In the genomic region with DNA sequence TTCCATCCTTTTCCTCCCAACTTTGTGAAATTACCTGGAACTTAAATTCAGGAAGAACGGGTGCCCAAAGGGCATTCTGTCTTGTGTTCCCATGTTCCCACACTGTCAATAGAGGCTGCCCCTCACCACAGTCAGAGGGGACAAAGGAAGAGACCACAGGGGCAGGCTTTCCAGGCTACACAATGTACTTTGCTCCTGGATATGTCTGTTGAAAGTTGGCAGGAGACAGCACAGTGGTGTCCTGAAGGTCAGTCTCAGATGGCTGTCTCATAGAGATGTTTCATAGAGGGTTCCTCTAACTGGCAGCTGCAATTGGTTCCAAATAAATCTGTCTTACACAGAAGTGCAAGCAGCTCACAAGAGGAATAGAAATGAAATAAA, we compare ENCODE assay signal across 1 cellular context.
TF ChIP-seq lines count a peak whose summit lies in the region.

No MANE protein-coding gene starts in this region.

TF ChIP-seq in HepG2, 621 proteins besides CTCF, POLR2A, EP300 and RAD21 (continued from another document and continues in another):
- TF ChIP-seq, protein P1, sequence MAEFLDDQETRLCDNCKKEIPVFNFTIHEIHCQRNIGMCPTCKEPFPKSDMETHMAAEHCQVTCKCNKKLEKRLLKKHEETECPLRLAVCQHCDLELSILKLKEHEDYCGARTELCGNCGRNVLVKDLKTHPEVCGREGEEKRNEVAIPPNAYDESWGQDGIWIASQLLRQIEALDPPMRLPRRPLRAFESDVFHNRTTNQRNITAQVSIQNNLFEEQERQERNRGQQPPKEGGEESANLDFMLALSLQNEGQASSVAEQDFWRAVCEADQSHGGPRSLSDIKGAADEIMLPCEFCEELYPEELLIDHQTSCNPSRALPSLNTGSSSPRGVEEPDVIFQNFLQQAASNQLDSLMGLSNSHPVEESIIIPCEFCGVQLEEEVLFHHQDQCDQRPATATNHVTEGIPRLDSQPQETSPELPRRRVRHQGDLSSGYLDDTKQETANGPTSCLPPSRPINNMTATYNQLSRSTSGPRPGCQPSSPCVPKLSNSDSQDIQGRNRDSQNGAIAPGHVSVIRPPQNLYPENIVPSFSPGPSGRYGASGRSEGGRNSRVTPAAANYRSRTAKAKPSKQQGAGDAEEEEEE (CRISPR knock-in tag; IDR thresholded peaks at IDR 0.05; ENCODE audit: borderline replicate concordance): no peak
- TF ChIP-seq ZNF17 (CRISPR knock-in tag; IDR thresholded peaks at IDR 0.05) (no peak), CENPT (CRISPR knock-in tag; IDR thresholded peaks at IDR 0.05; ENCODE audit: low read depth) (no peak), ZNF350 (CRISPR knock-in tag; IDR thresholded peaks at IDR 0.05; ENCODE audit: borderline replicate concordance, low read depth) (no peak), SPEN (CRISPR knock-in tag; IDR thresholded peaks at IDR 0.05; ENCODE audit: low read depth) (peak; percentile 35; the same call in 1 of the 2 replicates), ZNF616 (CRISPR knock-in tag; IDR thresholded peaks at IDR 0.05; ENCODE audit: low read depth) (no peak), MEF2D (CRISPR knock-in tag; IDR thresholded peaks at IDR 0.05) (0 out of 2 replicates have a peak, but pooled peaks have one; percentile 54), ZNF775 (CRISPR knock-in tag; IDR thresholded peaks at IDR 0.05; ENCODE audit: borderline replicate concordance) (peak; percentile 83; the same call in 1 of the 2 replicates), POLR2AphosphoS5 (IDR thresholded peaks at IDR 0.05; ENCODE audit: low read depth, low read length) (no peak), KDM3A (CRISPR knock-in tag; IDR thresholded peaks at IDR 0.05; ENCODE audit: low read depth) (no peak), CREM (IDR thresholded peaks at IDR 0.05) (no peak; the same call in 1 of the 2 replicates), CREM (CRISPR knock-in tag; IDR thresholded peaks at IDR 0.05) (no peak), SOX13 (IDR thresholded peaks at IDR 0.05) (no peak), SOX13 (CRISPR knock-in tag; conservative IDR thresholded peaks at IDR 0.05 in 1 of 2, IDR thresholded peaks at IDR 0.05 in 1 of 2) (peak in 1 of 2 experiments; percentile 65; a peak in 2 of 4 replicates), ZNF235 (CRISPR knock-in tag; IDR thresholded peaks at IDR 0.05; ENCODE audit: borderline replicate concordance) (no peak), NRL (CRISPR knock-in tag; IDR thresholded peaks at IDR 0.05; ENCODE audit: borderline replicate concordance) (no peak), NCOR1 (IDR thresholded peaks at IDR 0.05; ENCODE audit: borderline replicate concordance, low read length) (peak; percentile 39; the same call in 1 of the 2 replicates), ZNF432 (CRISPR knock-in tag; IDR thresholded peaks at IDR 0.05; ENCODE audit: borderline replicate concordance) (no peak), TRIM24 (CRISPR knock-in tag; IDR thresholded peaks at IDR 0.05) (no peak), TBX2 (CRISPR knock-in tag; IDR thresholded peaks at IDR 0.05; ENCODE audit: borderline replicate concordance) (no peak), SRSF4 (IDR thresholded peaks at IDR 0.05; ENCODE audit: low read depth, low read length, poor library complexity, severe bottlenecking) (no peak), HDAC1 (CRISPR knock-in tag; IDR thresholded peaks at IDR 0.05) (peak; percentile 33; the same call in 1 of the 2 replicates), MTF1 (CRISPR knock-in tag; IDR thresholded peaks at IDR 0.05) (no peak), SOX5 (CRISPR knock-in tag; IDR thresholded peaks at IDR 0.05; ENCODE audit: borderline replicate concordance) (peak; percentile 46; the same call in 1 of the 2 replicates), ZNF496 (CRISPR knock-in tag; IDR thresholded peaks at IDR 0.05; ENCODE audit: insufficient replicate concordance) (no peak), NR2F6 (IDR thresholded peaks at IDR 0.05) (0 out of 2 replicates have a peak, but pooled peaks have one; percentile 15), NR2F6 (CRISPR knock-in tag; IDR thresholded peaks at IDR 0.05) (peak; percentile 9; the same call in 1 of the 2 replicates), ZNF567 (CRISPR knock-in tag; IDR thresholded peaks at IDR 0.05; ENCODE audit: borderline replicate concordance) (0 out of 2 replicates have a peak, but pooled peaks have one; percentile 11), HNF4A (CRISPR knock-in tag; IDR thresholded peaks at IDR 0.05) (peak; percentile 91), BCL6 (CRISPR knock-in tag; IDR thresholded peaks at IDR 0.05) (peak; percentile 76), RAD51 (IDR thresholded peaks at IDR 0.05; ENCODE audit: borderline replicate concordance) (no peak), U2AF2 (IDR thresholded peaks at IDR 0.05; ENCODE audit: low read depth, low read length) (no peak), ZBTB7B (CRISPR knock-in tag; IDR thresholded peaks at IDR 0.05) (peak; percentile 69; the same call in 1 of the 2 replicates)
- TF ChIP-seq, protein P2, sequence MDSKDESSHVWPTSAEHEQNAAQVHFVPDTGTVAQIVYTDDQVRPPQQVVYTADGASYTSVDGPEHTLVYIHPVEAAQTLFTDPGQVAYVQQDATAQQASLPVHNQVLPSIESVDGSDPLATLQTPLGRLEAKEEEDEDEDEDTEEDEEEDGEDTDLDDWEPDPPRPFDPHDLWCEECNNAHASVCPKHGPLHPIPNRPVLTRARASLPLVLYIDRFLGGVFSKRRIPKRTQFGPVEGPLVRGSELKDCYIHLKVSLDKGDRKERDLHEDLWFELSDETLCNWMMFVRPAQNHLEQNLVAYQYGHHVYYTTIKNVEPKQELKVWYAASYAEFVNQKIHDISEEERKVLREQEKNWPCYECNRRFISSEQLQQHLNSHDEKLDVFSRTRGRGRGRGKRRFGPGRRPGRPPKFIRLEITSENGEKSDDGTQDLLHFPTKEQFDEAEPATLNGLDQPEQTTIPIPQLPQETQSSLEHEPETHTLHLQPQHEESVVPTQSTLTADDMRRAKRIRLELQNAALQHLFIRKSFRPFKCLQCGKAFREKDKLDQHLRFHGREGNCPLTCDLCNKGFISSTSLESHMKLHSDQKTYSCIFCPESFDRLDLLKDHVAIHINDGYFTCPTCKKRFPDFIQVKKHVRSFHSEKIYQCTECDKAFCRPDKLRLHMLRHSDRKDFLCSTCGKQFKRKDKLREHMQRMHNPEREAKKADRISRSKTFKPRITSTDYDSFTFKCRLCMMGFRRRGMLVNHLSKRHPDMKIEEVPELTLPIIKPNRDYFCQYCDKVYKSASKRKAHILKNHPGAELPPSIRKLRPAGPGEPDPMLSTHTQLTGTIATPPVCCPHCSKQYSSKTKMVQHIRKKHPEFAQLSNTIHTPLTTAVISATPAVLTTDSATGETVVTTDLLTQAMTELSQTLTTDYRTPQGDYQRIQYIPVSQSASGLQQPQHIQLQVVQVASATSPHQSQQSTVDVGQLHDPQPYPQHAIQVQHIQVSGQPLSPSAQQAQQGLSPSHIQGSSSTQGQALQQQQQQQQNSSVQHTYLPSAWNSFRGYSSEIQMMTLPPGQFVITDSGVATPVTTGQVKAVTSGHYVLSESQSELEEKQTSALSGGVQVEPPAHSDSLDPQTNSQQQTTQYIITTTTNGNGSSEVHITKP (CRISPR knock-in tag; IDR thresholded peaks at IDR 0.05; ENCODE audit: low read depth): 0 out of 2 replicates have a peak, but pooled peaks have one; percentile 30
- TF ChIP-seq, protein P3, sequence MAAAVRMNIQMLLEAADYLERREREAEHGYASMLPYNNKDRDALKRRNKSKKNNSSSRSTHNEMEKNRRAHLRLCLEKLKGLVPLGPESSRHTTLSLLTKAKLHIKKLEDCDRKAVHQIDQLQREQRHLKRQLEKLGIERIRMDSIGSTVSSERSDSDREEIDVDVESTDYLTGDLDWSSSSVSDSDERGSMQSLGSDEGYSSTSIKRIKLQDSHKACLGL (CRISPR knock-in tag; IDR thresholded peaks at IDR 0.05): no peak
- TF ChIP-seq, protein P4, sequence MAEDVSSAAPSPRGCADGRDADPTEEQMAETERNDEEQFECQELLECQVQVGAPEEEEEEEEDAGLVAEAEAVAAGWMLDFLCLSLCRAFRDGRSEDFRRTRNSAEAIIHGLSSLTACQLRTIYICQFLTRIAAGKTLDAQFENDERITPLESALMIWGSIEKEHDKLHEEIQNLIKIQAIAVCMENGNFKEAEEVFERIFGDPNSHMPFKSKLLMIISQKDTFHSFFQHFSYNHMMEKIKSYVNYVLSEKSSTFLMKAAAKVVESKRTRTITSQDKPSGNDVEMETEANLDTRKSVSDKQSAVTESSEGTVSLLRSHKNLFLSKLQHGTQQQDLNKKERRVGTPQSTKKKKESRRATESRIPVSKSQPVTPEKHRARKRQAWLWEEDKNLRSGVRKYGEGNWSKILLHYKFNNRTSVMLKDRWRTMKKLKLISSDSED (CRISPR knock-in tag; IDR thresholded peaks at IDR 0.05): no peak
- TF ChIP-seq, protein P5, sequence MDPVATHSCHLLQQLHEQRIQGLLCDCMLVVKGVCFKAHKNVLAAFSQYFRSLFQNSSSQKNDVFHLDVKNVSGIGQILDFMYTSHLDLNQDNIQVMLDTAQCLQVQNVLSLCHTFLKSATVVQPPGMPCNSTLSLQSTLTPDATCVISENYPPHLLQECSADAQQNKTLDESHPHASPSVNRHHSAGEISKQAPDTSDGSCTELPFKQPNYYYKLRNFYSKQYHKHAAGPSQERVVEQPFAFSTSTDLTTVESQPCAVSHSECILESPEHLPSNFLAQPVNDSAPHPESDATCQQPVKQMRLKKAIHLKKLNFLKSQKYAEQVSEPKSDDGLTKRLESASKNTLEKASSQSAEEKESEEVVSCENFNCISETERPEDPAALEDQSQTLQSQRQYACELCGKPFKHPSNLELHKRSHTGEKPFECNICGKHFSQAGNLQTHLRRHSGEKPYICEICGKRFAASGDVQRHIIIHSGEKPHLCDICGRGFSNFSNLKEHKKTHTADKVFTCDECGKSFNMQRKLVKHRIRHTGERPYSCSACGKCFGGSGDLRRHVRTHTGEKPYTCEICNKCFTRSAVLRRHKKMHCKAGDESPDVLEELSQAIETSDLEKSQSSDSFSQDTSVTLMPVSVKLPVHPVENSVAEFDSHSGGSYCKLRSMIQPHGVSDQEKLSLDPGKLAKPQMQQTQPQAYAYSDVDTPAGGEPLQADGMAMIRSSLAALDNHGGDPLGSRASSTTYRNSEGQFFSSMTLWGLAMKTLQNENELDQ (CRISPR knock-in tag; IDR thresholded peaks at IDR 0.05; ENCODE audit: borderline replicate concordance): no peak
- TF ChIP-seq, protein P6, sequence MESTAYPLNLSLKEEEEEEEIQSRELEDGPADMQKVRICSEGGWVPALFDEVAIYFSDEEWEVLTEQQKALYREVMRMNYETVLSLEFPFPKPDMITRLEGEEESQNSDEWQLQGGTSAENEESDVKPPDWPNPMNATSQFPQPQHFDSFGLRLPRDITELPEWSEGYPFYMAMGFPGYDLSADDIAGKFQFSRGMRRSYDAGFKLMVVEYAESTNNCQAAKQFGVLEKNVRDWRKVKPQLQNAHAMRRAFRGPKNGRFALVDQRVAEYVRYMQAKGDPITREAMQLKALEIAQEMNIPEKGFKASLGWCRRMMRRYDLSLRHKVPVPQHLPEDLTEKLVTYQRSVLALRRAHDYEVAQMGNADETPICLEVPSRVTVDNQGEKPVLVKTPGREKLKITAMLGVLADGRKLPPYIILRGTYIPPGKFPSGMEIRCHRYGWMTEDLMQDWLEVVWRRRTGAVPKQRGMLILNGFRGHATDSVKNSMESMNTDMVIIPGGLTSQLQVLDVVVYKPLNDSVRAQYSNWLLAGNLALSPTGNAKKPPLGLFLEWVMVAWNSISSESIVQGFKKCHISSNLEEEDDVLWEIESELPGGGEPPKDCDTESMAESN (CRISPR knock-in tag; conservative IDR thresholded peaks at IDR 0.05): no peak
- TF ChIP-seq, protein P7, sequence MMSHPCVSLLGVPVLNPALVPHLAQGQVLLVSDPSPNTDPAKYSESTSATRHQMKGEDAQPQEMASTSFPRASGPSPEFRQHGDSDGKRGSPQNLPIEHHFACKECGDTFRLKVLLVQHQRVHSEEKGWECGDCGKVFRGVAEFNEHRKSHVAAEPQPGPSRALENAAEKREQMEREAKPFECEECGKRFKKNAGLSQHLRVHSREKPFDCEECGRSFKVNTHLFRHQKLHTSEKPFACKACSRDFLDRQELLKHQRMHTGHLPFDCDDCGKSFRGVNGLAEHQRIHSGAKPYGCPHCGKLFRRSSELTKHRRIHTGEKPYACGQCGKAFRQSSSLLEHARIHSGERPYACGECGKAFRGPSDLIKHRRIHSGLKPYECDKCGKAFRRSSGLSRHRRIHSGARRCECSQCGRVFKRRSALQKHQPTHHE (CRISPR knock-in tag; IDR thresholded peaks at IDR 0.05; ENCODE audit: borderline replicate concordance): no peak
- TF ChIP-seq, protein P8, sequence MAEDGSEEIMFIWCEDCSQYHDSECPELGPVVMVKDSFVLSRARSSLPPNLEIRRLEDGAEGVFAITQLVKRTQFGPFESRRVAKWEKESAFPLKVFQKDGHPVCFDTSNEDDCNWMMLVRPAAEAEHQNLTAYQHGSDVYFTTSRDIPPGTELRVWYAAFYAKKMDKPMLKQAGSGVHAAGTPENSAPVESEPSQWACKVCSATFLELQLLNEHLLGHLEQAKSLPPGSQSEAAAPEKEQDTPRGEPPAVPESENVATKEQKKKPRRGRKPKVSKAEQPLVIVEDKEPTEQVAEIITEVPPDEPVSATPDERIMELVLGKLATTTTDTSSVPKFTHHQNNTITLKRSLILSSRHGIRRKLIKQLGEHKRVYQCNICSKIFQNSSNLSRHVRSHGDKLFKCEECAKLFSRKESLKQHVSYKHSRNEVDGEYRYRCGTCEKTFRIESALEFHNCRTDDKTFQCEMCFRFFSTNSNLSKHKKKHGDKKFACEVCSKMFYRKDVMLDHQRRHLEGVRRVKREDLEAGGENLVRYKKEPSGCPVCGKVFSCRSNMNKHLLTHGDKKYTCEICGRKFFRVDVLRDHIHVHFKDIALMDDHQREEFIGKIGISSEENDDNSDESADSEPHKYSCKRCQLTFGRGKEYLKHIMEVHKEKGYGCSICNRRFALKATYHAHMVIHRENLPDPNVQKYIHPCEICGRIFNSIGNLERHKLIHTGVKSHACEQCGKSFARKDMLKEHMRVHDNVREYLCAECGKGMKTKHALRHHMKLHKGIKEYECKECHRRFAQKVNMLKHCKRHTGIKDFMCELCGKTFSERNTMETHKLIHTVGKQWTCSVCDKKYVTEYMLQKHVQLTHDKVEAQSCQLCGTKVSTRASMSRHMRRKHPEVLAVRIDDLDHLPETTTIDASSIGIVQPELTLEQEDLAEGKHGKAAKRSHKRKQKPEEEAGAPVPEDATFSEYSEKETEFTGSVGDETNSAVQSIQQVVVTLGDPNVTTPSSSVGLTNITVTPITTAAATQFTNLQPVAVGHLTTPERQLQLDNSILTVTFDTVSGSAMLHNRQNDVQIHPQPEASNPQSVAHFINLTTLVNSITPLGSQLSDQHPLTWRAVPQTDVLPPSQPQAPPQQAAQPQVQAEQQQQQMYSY (CRISPR knock-in tag; IDR thresholded peaks at IDR 0.05): no peak
- TF ChIP-seq, protein P9, sequence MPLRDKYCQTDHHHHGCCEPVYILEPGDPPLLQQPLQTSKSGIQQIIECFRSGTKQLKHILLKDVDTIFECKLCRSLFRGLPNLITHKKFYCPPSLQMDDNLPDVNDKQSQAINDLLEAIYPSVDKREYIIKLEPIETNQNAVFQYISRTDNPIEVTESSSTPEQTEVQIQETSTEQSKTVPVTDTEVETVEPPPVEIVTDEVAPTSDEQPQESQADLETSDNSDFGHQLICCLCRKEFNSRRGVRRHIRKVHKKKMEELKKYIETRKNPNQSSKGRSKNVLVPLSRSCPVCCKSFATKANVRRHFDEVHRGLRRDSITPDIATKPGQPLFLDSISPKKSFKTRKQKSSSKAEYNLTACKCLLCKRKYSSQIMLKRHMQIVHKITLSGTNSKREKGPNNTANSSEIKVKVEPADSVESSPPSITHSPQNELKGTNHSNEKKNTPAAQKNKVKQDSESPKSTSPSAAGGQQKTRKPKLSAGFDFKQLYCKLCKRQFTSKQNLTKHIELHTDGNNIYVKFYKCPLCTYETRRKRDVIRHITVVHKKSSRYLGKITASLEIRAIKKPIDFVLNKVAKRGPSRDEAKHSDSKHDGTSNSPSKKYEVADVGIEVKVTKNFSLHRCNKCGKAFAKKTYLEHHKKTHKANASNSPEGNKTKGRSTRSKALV (CRISPR knock-in tag; IDR thresholded peaks at IDR 0.05): no peak
